ENCODE assay signal across 12 cellular contexts in the genomic region with DNA sequence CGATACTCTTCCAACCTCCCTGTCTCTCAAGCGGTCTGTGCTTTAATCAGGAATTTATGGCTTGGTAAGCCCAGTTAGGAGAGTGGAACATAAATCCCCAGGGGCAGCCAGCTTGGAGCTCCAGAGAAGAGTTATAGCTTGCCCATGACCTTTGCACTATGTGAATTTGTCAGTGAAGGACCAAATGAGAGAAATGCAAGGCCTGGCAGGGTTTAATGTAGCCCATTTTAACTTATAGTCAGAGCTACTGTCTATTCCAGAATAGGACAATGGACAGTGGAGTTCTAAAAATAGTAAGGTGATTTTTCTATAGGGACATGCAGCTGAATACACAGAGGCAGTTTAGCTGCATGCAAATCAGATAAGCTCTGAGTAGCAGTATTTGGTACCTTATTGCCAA.
A peak's percentile ranks its signal among the peaks of the same experiment; 100 is the strongest.
DNase-seq lines count a peak whose midpoint lies in the region; ATAC-seq, FAIRE-seq and TF ChIP-seq lines count a peak whose summit lies in the region.
"Had no signal": no experiment of that assay in that cellular context is flagged by ENCODE, and none has a peak within 500 bp of the region (broad histone marks: within the 10 kb centered on the region; RNA-seq: fewer than 3 reads in every experiment).

No MANE protein-coding gene starts in this region.

- H3K4me1 ChIP-seq in A549 (peaks cover 52% of the 10 kb centered on the region), colonic mucosa (no peaks in the 10 kb centered on the region)

- POLR2A ChIA-PET in A549 (lab: Yijun Ruan, JAX): no interaction called here

- no peak overlapping the region for H3K9ac ChIP-seq in colonic mucosa (ENCODE audit: low read depth in 2 of 2, low read length in 2 of 2)

- ATAC-seq in A549 (no peak), HG03039 (IDR thresholded peaks at IDR 0.05; ENCODE audit: unreplicated experiment) (no peak)
- ATAC-seq: natural killer cell treated with Interleukin-12 subunit alpha and Interleukin-12 subunit beta and Interleukin-15 and Interleukin-18, amount 100 ng/mL, for 72 hours had no signal

- no peak for TF ChIP-seq RAD21 in A549 (conservative IDR thresholded peaks at IDR 0.05 in 1 of 2, IDR thresholded peaks at IDR 0.05 in 1 of 2)

- CTCF ChIA-PET in A549 (lab: Yijun Ruan, JAX): no interaction called here

- no peak for FAIRE-seq in A549 (lab: Jason Lieb, UNC)

- TF ChIP-seq CTCF in A549 (IDR thresholded peaks at IDR 0.05) (no peak), colonic mucosa (IDR thresholded peaks at IDR 0.05) (no peak), nephron (IDR thresholded peaks at IDR 0.05; ENCODE audit: unreplicated experiment in 3 of 3) (no peak)

- peak overlapping the region; percentile 20 to 68 (median 40) for H3K27ac Mint-ChIP-seq in nephron
- H3K27ac Mint-ChIP-seq: B cell; natural killer cell treated with Interleukin-12 subunit alpha and Interleukin-12 subunit beta and Interleukin-15 and Interleukin-18, amount 100 ng/mL, for 72 hours had no signal

- no peaks in the 10 kb centered on the region for H3K9me3 Mint-ChIP-seq in nephron
- H3K9me3 Mint-ChIP-seq: natural killer cell treated with Interleukin-12 subunit alpha and Interleukin-12 subunit beta and Interleukin-15 and Interleukin-18, amount 100 ng/mL, for 72 hours had no signal

- no peaks in the 10 kb centered on the region for H3K36me3 Mint-ChIP-seq in nephron (ENCODE audit: low read depth)
- H3K36me3 Mint-ChIP-seq: natural killer cell treated with Interleukin-12 subunit alpha and Interleukin-12 subunit beta and Interleukin-15 and Interleukin-18, amount 100 ng/mL, for 72 hours had no signal

- WGBS in A549 (ENCODE audit: missing lambda C conversion rate): 89% methylated on average over 2 of the region's 2 CpGs

- H3K4me1 Mint-ChIP-seq in nephron: peaks cover 42% of the 10 kb centered on the region
- H3K4me1 Mint-ChIP-seq: B cell had no signal

- H3K27me3 ChIP-seq in colonic mucosa: no peaks in the 10 kb centered on the region

- no peaks in the 10 kb centered on the region for H3K27me3 Mint-ChIP-seq in nephron (ENCODE audit: low read depth)

- intact Hi-C loops in colonic mucosa (cut with DNase I) (no loop called here), posterior cingulate gyrus (cut with DNase I) (no loop called here), posterior vena cava (cut with DNase I) (loop anchor here (5.0 to 10.0 kb wide), 2 partner anchors 40 to 168 kb away; partner anchors contain the start of gene CAV1 (in 1 of the 2))

- no peaks in the 10 kb centered on the region for H3K36me3 ChIP-seq in colonic mucosa

- TF ChIP-seq EP300 in A549 (IDR thresholded peaks at IDR 0.05): no peak

- peak overlapping the region; percentile 81 for H3K4me2 ChIP-seq in A549

- H3K9me3 ChIP-seq in A549: peaks cover 6% of the 10 kb centered on the region; the same call in 2 of the 3 replicates
- no peaks in the 10 kb centered on the region for H3K9me3 ChIP-seq in colonic mucosa

- peak overlapping the region; percentile 84 to 91 for H3K27ac ChIP-seq in A549
- H3K27ac ChIP-seq in colonic mucosa: peak overlapping the region; percentile 8

- TF ChIP-seq POLR2A in A549 (IDR thresholded peaks at IDR 0.05; ENCODE audit: low read length): no peak

- H3K4me3 ChIP-seq in A549 (no peak overlapping the region), colonic mucosa (no peak overlapping the region)

- no peak for DNase-seq in A549 (ENCODE audit: low read depth in 1 of 2, low spot score in 1 of 2)
- peak; percentile 68 for DNase-seq in NCI-H345 (lab: John Stamatoyannopoulos, UW)
- DNase-seq in colonic mucosa: no peak
- DNase-seq in posterior cingulate gyrus: no peak
- no peak for DNase-seq in posterior vena cava (ENCODE audit: low spot score)
- no peak for DNase-seq in SIG-M5 treated with dmso at 0.1 percent for 504 hours (lab: John Stamatoyannopoulos, UW; ENCODE audit: unreplicated experiment)
- DNase-seq: NCI-H1417 treated with DMSO at 0.1 percent for 48 hours, trophoblast cell had no signal

- H3K4me3 Mint-ChIP-seq in nephron: no peak overlapping the region
- H3K4me3 Mint-ChIP-seq: B cell; natural killer cell treated with Interleukin-12 subunit alpha and Interleukin-12 subunit beta and Interleukin-15 and Interleukin-18, amount 100 ng/mL, for 72 hours had no signal

TF ChIP-seq in A549, 52 proteins besides CTCF, POLR2A, EP300 and RAD21:
- TF ChIP-seq, protein P1, sequence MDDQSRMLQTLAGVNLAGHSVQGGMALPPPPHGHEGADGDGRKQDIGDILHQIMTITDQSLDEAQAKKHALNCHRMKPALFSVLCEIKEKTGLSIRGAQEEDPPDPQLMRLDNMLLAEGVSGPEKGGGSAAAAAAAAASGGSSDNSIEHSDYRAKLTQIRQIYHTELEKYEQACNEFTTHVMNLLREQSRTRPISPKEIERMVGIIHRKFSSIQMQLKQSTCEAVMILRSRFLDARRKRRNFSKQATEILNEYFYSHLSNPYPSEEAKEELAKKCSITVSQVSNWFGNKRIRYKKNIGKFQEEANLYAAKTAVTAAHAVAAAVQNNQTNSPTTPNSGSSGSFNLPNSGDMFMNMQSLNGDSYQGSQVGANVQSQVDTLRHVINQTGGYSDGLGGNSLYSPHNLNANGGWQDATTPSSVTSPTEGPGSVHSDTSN (IDR thresholded peaks at IDR 0.05): no peak
- TF ChIP-seq CHD4 (IDR thresholded peaks at IDR 0.05; ENCODE audit: borderline replicate concordance) (no peak), KDM1A (IDR thresholded peaks at IDR 0.05; ENCODE audit: low read depth) (no peak), ELK1 (IDR thresholded peaks at IDR 0.05; ENCODE audit: low read depth, low read length) (no peak), JUN (IDR thresholded peaks at IDR 0.05) (no peak), SREBF2 (IDR thresholded peaks at IDR 0.05) (no peak), ZFP36 (IDR thresholded peaks at IDR 0.05; ENCODE audit: borderline replicate concordance, partially characterized antibody) (no peak), NFE2L2 (conservative IDR thresholded peaks at IDR 0.05; ENCODE audit: low read length) (no peak), RNF2 (IDR thresholded peaks at IDR 0.05; ENCODE audit: borderline replicate concordance, low read depth) (no peak), HOXA7 (CRISPR knock-in tag; IDR thresholded peaks at IDR 0.05) (no peak)
- TF ChIP-seq, protein P2, sequence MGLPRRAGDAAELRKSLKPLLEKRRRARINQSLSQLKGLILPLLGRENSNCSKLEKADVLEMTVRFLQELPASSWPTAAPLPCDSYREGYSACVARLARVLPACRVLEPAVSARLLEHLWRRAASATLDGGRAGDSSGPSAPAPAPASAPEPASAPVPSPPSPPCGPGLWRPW (IDR thresholded peaks at IDR 0.05): no peak
- TF ChIP-seq, protein P3, sequence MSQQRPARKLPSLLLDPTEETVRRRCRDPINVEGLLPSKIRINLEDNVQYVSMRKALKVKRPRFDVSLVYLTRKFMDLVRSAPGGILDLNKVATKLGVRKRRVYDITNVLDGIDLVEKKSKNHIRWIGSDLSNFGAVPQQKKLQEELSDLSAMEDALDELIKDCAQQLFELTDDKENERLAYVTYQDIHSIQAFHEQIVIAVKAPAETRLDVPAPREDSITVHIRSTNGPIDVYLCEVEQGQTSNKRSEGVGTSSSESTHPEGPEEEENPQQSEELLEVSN (IDR thresholded peaks at IDR 0.05; ENCODE audit: borderline replicate concordance, low read depth): no peak
- TF ChIP-seq, protein P4, sequence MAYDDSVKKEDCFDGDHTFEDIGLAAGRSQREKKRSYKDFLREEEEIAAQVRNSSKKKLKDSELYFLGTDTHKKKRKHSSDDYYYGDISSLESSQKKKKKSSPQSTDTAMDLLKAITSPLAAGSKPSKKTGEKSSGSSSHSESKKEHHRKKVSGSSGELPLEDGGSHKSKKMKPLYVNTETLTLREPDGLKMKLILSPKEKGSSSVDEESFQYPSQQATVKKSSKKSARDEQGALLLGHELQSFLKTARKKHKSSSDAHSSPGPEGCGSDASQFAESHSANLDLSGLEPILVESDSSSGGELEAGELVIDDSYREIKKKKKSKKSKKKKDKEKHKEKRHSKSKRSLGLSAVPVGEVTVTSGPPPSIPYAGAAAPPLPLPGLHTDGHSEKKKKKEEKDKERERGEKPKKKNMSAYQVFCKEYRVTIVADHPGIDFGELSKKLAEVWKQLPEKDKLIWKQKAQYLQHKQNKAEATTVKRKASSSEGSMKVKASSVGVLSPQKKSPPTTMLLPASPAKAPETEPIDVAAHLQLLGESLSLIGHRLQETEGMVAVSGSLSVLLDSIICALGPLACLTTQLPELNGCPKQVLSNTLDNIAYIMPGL (CRISPR knock-in tag; IDR thresholded peaks at IDR 0.05; ENCODE audit: borderline replicate concordance): no peak
- TF ChIP-seq, protein P5, sequence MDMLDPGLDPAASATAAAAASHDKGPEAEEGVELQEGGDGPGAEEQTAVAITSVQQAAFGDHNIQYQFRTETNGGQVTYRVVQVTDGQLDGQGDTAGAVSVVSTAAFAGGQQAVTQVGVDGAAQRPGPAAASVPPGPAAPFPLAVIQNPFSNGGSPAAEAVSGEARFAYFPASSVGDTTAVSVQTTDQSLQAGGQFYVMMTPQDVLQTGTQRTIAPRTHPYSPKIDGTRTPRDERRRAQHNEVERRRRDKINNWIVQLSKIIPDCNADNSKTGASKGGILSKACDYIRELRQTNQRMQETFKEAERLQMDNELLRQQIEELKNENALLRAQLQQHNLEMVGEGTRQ (IDR thresholded peaks at IDR 0.05): no peak

Comparison
In these comparisons a context has a peak if more than half of its experiments do, and no peak if none do; other contexts are left out.
1. intact Hi-C loops: an anchor here in posterior vena cava (5.0 to 10.0 kb wide); none called in colonic mucosa and posterior cingulate gyrus.